Comparison of ENCODE assay signal across 9 cellular contexts in genomic region chr19:3618144-3618810, GRCh38. TPM values are rescaled to one million over a fixed set of nuclear protein-coding genes. Genes with fewer than 3 reads are reported as not detected.
DNase-seq lines count a peak whose midpoint lies in the region; ATAC-seq and TF ChIP-seq lines count a peak whose summit lies in the region.
"Had no signal": no experiment of that assay in that cellular context is flagged by ENCODE, and none has a peak within 500 bp of the region (broad histone marks: within the 10 kb centered on the region; RNA-seq: fewer than 3 reads in every experiment).

No MANE protein-coding gene starts in this region.

- H3K27me3 Mint-ChIP-seq in neural crest cell (ENCODE audit: low read depth): no peaks in the 10 kb centered on the region
- no peaks in the 10 kb centered on the region for H3K27me3 Mint-ChIP-seq in type B pancreatic cell

- H3K79me2 ChIP-seq in KMS-11 (ENCODE audit: insufficient read depth, low read depth): no peaks in the 10 kb centered on the region

- peak overlapping the region; percentile 85 for H3K9ac ChIP-seq in KMS-11

- no peak for TF ChIP-seq EP300 in esophagus muscularis mucosa (IDR thresholded peaks at IDR 0.05)

- H3K4me1 ChIP-seq in KMS-11 (ENCODE audit: low read depth, poor library complexity, severe bottlenecking) (peaks cover 23% of the 10 kb centered on the region), esophagus muscularis mucosa (peaks cover 8 to 53% (median 34%) of the 10 kb centered on the region in 4 donors)

- H3K4me3 ChIP-seq in KMS-11 (IDR thresholded peaks at IDR 0.05; ENCODE audit: insufficient read depth, low read depth, low read length) (no peak overlapping the region), esophagus muscularis mucosa (peak overlapping the region; percentile 18 to 39 (median 26))

- in situ Hi-C loops in Caki2 (cut with HindIII; ENCODE audit: low pct_unique_long_range_greater_than_20kb, low sequenced_read_pairs): no loop called here

- H3K9me3 Mint-ChIP-seq in neural crest cell (no peaks in the 10 kb centered on the region), type B pancreatic cell (no peaks in the 10 kb centered on the region)

- H2AFZ ChIP-seq in KMS-11 (ENCODE audit: low read depth): peak overlapping the region; percentile 33; the same call in 1 of the 2 replicates

- TF ChIP-seq CTCF in KMS-11 (conservative IDR thresholded peaks at IDR 0.05; ENCODE audit: low read depth, low read length) (peak; percentile 95), esophagus muscularis mucosa (IDR thresholded peaks at IDR 0.05) (peak; percentile 98 to 99 (median 98)), neural crest cell (conservative IDR thresholded peaks at IDR 0.05) (peak; percentile 76), type B pancreatic cell (conservative IDR thresholded peaks at IDR 0.05) (peak; percentile 89)

- ATAC-seq in HG02571 (IDR thresholded peaks at IDR 0.05; ENCODE audit: unreplicated experiment): no peak

- H3K27me3 ChIP-seq in KMS-11 (ENCODE audit: insufficient read depth, low read depth) (no peaks in the 10 kb centered on the region), esophagus muscularis mucosa (no peaks in the 10 kb centered on the region)

- H3K4me1 Mint-ChIP-seq in neural crest cell (no peaks in the 10 kb centered on the region), type B pancreatic cell (ENCODE audit: unreplicated experiment) (no peaks in the 10 kb centered on the region)

- H3K36me3 ChIP-seq in KMS-11 (ENCODE audit: insufficient read depth) (no peaks in the 10 kb centered on the region), esophagus muscularis mucosa (peaks cover 23 to 81% (median 72%) of the 10 kb centered on the region in 4 donors)

- H3K36me3 Mint-ChIP-seq in neural crest cell (ENCODE audit: low read depth): no peaks in the 10 kb centered on the region
- no peaks in the 10 kb centered on the region for H3K36me3 Mint-ChIP-seq in type B pancreatic cell

- H3K4me3 Mint-ChIP-seq in neural crest cell (no peak overlapping the region), type B pancreatic cell (no peak overlapping the region)

- H4K20me1 ChIP-seq in KMS-11 (ENCODE audit: insufficient read depth): no peaks in the 10 kb centered on the region

- peak overlapping the region; percentile 96 for H3K27ac ChIP-seq in KMS-11
- H3K27ac ChIP-seq in esophagus muscularis mucosa (replicated peaks in 1 of 4): peak overlapping the region; percentile 38 to 70 (median 50)

- no peaks in the 10 kb centered on the region for H3K9me3 ChIP-seq in esophagus muscularis mucosa

- intact Hi-C loops in esophagus muscularis mucosa (cut with DNase I): loop anchor here (1.0 to 5.0 kb wide), 4 partner anchors 31 to 73 kb away; partner anchors contain the start of gene MFSD12

- no peak for TF ChIP-seq POLR2A in esophagus muscularis mucosa (IDR thresholded peaks at IDR 0.05; ENCODE audit: low read depth)

- no peak overlapping the region for H3K27ac Mint-ChIP-seq in neural crest cell (ENCODE audit: unreplicated experiment)
- H3K27ac Mint-ChIP-seq in type B pancreatic cell: no peak overlapping the region

- WGBS in esophagus muscularis mucosa: 60% methylated on average over 5 of the region's 31 CpGs

- DNase-seq in Caki2 (ENCODE audit: low read depth): peak; percentile 12
- DNase-seq in activated T-cell treated with anti-CD3 and anti-CD28 coated beads for 1 hour (ENCODE audit: low read depth): peak; percentile 53
- DNase-seq in esophagus muscularis mucosa (ENCODE audit: extremely low spot score): no peak
- DNase-seq in neural crest cell (ENCODE audit: low read depth, low spot score): peak; percentile 48
- no peak for DNase-seq in type B pancreatic cell (ENCODE audit: extremely low spot score, unreplicated experiment)
- no peak for DNase-seq in NCI-H146 (lab: John Stamatoyannopoulos, UW)

- H3K4me2 ChIP-seq in KMS-11: peak overlapping the region; percentile 100

RNA-seq across cellular contexts. Expression of gene CACTIN, which starts 8.3 kb away (rescaled TPM):
- 19.8 and 29.5 TPM in 2 replicates for total RNA-seq in Caki2 (2014; rRNA removed; shearing (Covaris generic); ENCODE audit: low replicate concordance)
- total RNA-seq in esophagus muscularis mucosa (10 to 100 TPM; 28.7 to 45.0 (median 34.2) TPM), neural crest cell (33.5 and 36.3 TPM in 2 replicates), type B pancreatic cell (ENCODE audit: low replicate concordance) (31.6 and 32.4 TPM in 2 replicates)

RNA-seq across cellular contexts. Expression of gene TBXA2R, which starts 11.6 kb away (rescaled TPM):
- total RNA-seq in Caki2 (2014; rRNA removed; shearing (Covaris generic); ENCODE audit: low replicate concordance): 0.98 TPM in 1 of 2 replicates, not detected in the other
- total RNA-seq in esophagus muscularis mucosa (10 to 100 TPM in 1 of 4 donors, 1 to 10 TPM in 3; 4.8 to 17.2 (median 7.7) TPM), neural crest cell (0.23 and 0.52 TPM in 2 replicates), type B pancreatic cell (ENCODE audit: low replicate concordance) (not detected in 2 replicates)

RNA-seq across cellular contexts. Expression of gene GIPC3, which starts 33.0 kb away (rescaled TPM):
- not detected in 2 replicates for total RNA-seq in Caki2 (2014; rRNA removed; shearing (Covaris generic); ENCODE audit: low replicate concordance)
- total RNA-seq in esophagus muscularis mucosa (10 to 100 TPM in 1 of 4 donors, 1 to 10 TPM in 3; 4.1 to 17.5 (median 4.9) TPM), neural crest cell (0.19 and 0.25 TPM in 2 replicates), type B pancreatic cell (ENCODE audit: low replicate concordance) (0.07 TPM in 1 of 2 replicates, not detected in the other)
- total RNA-seq: M059J had no signal

RNA-seq across cellular contexts. Expression of gene HMG20B, which starts 45.5 kb away (rescaled TPM):
- total RNA-seq in Caki2 (2014; rRNA removed; shearing (Covaris generic); ENCODE audit: low replicate concordance): 142 and 164 TPM in 2 replicates
- total RNA-seq in esophagus muscularis mucosa: 100 to 1,000 TPM; 136 to 202 (median 161) TPM
- 76.2 and 79.6 TPM in 2 replicates for total RNA-seq in neural crest cell
- total RNA-seq in type B pancreatic cell (ENCODE audit: low replicate concordance): 60.1 and 78.3 TPM in 2 replicates

Comparison
In these comparisons a context has a peak if more than half of its experiments do, and no peak if none do; other contexts are left out.
1. DNase-seq: peak in Caki2 (single experiment), activated T-cell treated with anti-CD3 and anti-CD28 coated beads for 1 hour (single experiment) and neural crest cell (single experiment); none in esophagus muscularis mucosa (single experiment), type B pancreatic cell (single experiment) and NCI-H146 (single experiment).
2. Peak in every context shown above with its lines, with median percentiles within 50 percentile points of each other: CTCF ChIP-seq.